Comparison of ENCODE assay signal across 23 cellular contexts in genomic region chr12:29225834-29226233, GRCh38.
A peak's percentile ranks its signal among the peaks of the same experiment; 100 is the strongest.
DNase-seq lines count a peak whose midpoint lies in the region; ATAC-seq and TF ChIP-seq lines count a peak whose summit lies in the region.
"Had no signal": no experiment of that assay in that cellular context is flagged by ENCODE, and none has a peak within 500 bp of the region (broad histone marks: within the 10 kb centered on the region; RNA-seq: fewer than 3 reads in every experiment).

No MANE protein-coding gene starts in this region.

- no peak overlapping the region for H4K12ac ChIP-seq in trophoblast cell (ENCODE audit: low read depth, low read length)

- no peak overlapping the region for H3K9ac ChIP-seq in trophoblast cell (ENCODE audit: low read length)

- no peak overlapping the region for H2BK5ac ChIP-seq in trophoblast cell (ENCODE audit: low read depth, low read length, poor library complexity)

- H3K36me3 ChIP-seq in mucosa of descending colon (ENCODE audit: low read depth) (no peaks in the 10 kb centered on the region), trophoblast cell (ENCODE audit: control insufficient read depth in 1 of 2, insufficient read depth in 2 of 2, low read length in 2 of 2) (peaks cover 0 to 2% of the 10 kb centered on the region in 2 experiments)

- no peaks in the 10 kb centered on the region for H3K27me3 ChIP-seq in trophoblast cell (ENCODE audit: insufficient read depth, low read length)
- H3K27me3 ChIP-seq: BE2C had no signal

- ATAC-seq in SK-N-SH treated with all-trans-retinoic acid at 6 μM for 48 hours = no peak
- peak; percentile 46 for ATAC-seq in mucosa of descending colon
- no peak for ATAC-seq in GM19452 (IDR thresholded peaks at IDR 0.05; ENCODE audit: unreplicated experiment)
- no peak for ATAC-seq in GM18519 (IDR thresholded peaks at IDR 0.05; ENCODE audit: low FRiP score, unreplicated experiment)
- ATAC-seq: GM12878, HCT116, HepG2 had no signal

- H3K4me3 ChIP-seq in LNCaP clone FGC (ENCODE audit: low read depth, low read length) (no peak overlapping the region), mucosa of descending colon (no peak overlapping the region), trophoblast cell (ENCODE audit: low read depth, low read length) (no peak overlapping the region)
- H3K4me3 ChIP-seq: GM12878 had no signal

- DNase-seq in LNCaP clone FGC (ENCODE audit: low read depth) = peak; percentile 66
- DNase-seq in mucosa of descending colon = no peak
- DNase-seq in trophoblast cell = peak; percentile 36 to 89
- DNase-seq in SKM-1 treated with dmso at 0.1 percent for 144 hours (lab: John Stamatoyannopoulos, UW; ENCODE audit: unreplicated experiment) = no peak
- DNase-seq in GM13977 (ENCODE audit: low spot score) = no peak
- DNase-seq: ACHN; BE2C; C1 segment of cervical spinal cord; CD4-positive, CD25-positive, alpha-beta regulatory T cell; CD8-positive, alpha-beta memory T cell; COR-L47; DMS 273 treated with DMSO at 0.1 percent for 48 hours; DMS53; DND-41; GOT3; H7; KBM-7 had no signal

- no peak overlapping the region for H2BK12ac ChIP-seq in trophoblast cell (ENCODE audit: low read length)

- no peak overlapping the region for H2AFZ ChIP-seq in trophoblast cell (ENCODE audit: insufficient read depth, low read length, poor library complexity)

- H3K18ac ChIP-seq in trophoblast cell (ENCODE audit: low read length) = no peak overlapping the region

- H3K79me1 ChIP-seq in trophoblast cell (ENCODE audit: low read length) = no peaks in the 10 kb centered on the region

- H3K4me1 ChIP-seq in mucosa of descending colon (ENCODE audit: low read depth) (no peaks in the 10 kb centered on the region), trophoblast cell (ENCODE audit: control insufficient read depth in 1 of 2, insufficient read depth in 2 of 2, low read length in 2 of 2) (peaks cover under 1 to 3% of the 10 kb centered on the region in 2 experiments)

- H2BK120ac ChIP-seq in trophoblast cell (ENCODE audit: insufficient read depth, low read length, poor library complexity) = no peak overlapping the region

- WGBS in trophoblast cell (ENCODE audit: extremely low coverage, insufficient coverage, insufficient read length) = no CpG with 5 or more reads among the region's 2 CpGs

- no peak overlapping the region for H2AK5ac ChIP-seq in trophoblast cell (ENCODE audit: low read length)

- intact Hi-C loops in mucosa of descending colon (cut with DNase I, micrococcal nuclease) = no loop called here

- H3K14ac ChIP-seq in trophoblast cell (ENCODE audit: low read length) = no peak overlapping the region

- no peak overlapping the region for H4K8ac ChIP-seq in trophoblast cell (ENCODE audit: low read depth, low read length)

- H3K9me3 ChIP-seq in mucosa of descending colon (no peaks in the 10 kb centered on the region), trophoblast cell (ENCODE audit: insufficient read depth, low read depth, low read length) (peaks cover 2% of the 10 kb centered on the region)
- H3K9me3 ChIP-seq: BE2C had no signal

- no peak overlapping the region for H3K4me2 ChIP-seq in trophoblast cell (ENCODE audit: low read length)

- H3K27ac ChIP-seq in trophoblast cell (ENCODE audit: low read depth, low read length) = no peak overlapping the region

- no peak overlapping the region for H3K4ac ChIP-seq in trophoblast cell (ENCODE audit: low read depth, low read length)

- in situ Hi-C loops in GM13977 (cut with MboI; ENCODE audit: low pct_unique_long_range_greater_than_20kb, low sequenced_read_pairs, unreplicated experiment) = no loop called here

- no peak overlapping the region for H3K23ac ChIP-seq in trophoblast cell (ENCODE audit: low read length)

- H3K79me2 ChIP-seq in trophoblast cell (ENCODE audit: control insufficient read depth, insufficient read depth, low read length, poor library complexity) = peaks cover 2% of the 10 kb centered on the region

- no peak overlapping the region for H4K91ac ChIP-seq in trophoblast cell (ENCODE audit: low read depth, low read length)

- no peak for TF ChIP-seq CTCF in LNCaP clone FGC (IDR thresholded peaks at IDR 0.05; ENCODE audit: control insufficient read depth, extremely low read depth, insufficient read depth)
- TF ChIP-seq CTCF in mucosa of descending colon (IDR thresholded peaks at IDR 0.05) = no peak
- no peak for TF ChIP-seq CTCF in GM13977 (IDR thresholded peaks at IDR 0.05; ENCODE audit: extremely low read depth, insufficient read depth, missing control alignments)

TF ChIP-seq in SK-N-SH treated with all-trans-retinoic acid at 6 μM for 48 hours, 23 proteins besides CTCF, POLR2A, EP300 and RAD21:
- TF ChIP-seq ZFP3 (CRISPR knock-in tag; IDR thresholded peaks at IDR 0.05) (no peak), ISL1 (CRISPR knock-in tag; IDR thresholded peaks at IDR 0.05) (peak; percentile 61), GLIS3 (CRISPR knock-in tag; IDR thresholded peaks at IDR 0.05) (no peak), ZNF8 (CRISPR knock-in tag; IDR thresholded peaks at IDR 0.05) (no peak), CSRNP3 (CRISPR knock-in tag; IDR thresholded peaks at IDR 0.05) (no peak), BACH2 (CRISPR knock-in tag; IDR thresholded peaks at IDR 0.05; ENCODE audit: borderline replicate concordance) (no peak)
TF ChIP-seq in SK-N-SH treated with all-trans-retinoic acid at 6 μM for 48 hours: peak in this region for 1.

Comparison
In these comparisons a context has a peak if more than half of its experiments do, and no peak if none do; other contexts are left out.
1. DNase-seq: peak in LNCaP clone FGC (single experiment) and trophoblast cell (2 of 2); none in mucosa of descending colon (0 of 3), SKM-1 treated with dmso at 0.1 percent for 144 hours (single experiment) and GM13977 (single experiment).